In genomic region chr1:205438213-205439158, GRCh38 we compare ENCODE assay signal across 8 cellular contexts. TPM values are rescaled to one million over a fixed set of nuclear protein-coding genes. Genes with fewer than 3 reads are reported as not detected.
DNase-seq lines count a peak whose midpoint lies in the region; ATAC-seq and TF ChIP-seq lines count a peak whose summit lies in the region.

No MANE protein-coding gene starts in this region.

- intact Hi-C loops in heart right ventricle (cut with DNase I) (loop anchor here in 5 of 10 donors (5.0 to 10.0 kb wide), 4 partner anchors 41 to 84 kb away; partner anchors contain the start of gene KLHDC8A (in 1 of the 5)), sciatic nerve (cut with DNase I) (loop anchor here (10.0 kb wide), 1 partner anchor 86 kb away; no protein-coding TSS in a partner anchor)

- 41 to 42% methylated on average over 13 of the region's 13 CpGs for WGBS in heart right ventricle, 2 donors

- H3K27me3 ChIP-seq in DOHH2 (ENCODE audit: control insufficient read depth, low read length), result no peaks in the 10 kb centered on the region; the same call in 1 of the 2 replicates
- peaks cover 8% of the 10 kb centered on the region for H3K27me3 ChIP-seq in WERI-Rb-1 (ENCODE audit: insufficient read depth, low read depth, severe bottlenecking)
- H3K27me3 ChIP-seq in heart right ventricle, result peaks cover 0 to 7% (median 0%) of the 10 kb centered on the region in 7 donors

- TF ChIP-seq CTCF in DOHH2 (IDR thresholded peaks at IDR 0.05; ENCODE audit: low read depth, low read length, poor library complexity, severe bottlenecking) (peak; percentile 20), WERI-Rb-1 (IDR thresholded peaks at IDR 0.05; ENCODE audit: low read depth, low read length) (peak; percentile 89), heart right ventricle (IDR thresholded peaks at IDR 0.05) (peak; percentile 57 to 84 (median 76)), GM13976 (IDR thresholded peaks at IDR 0.05; ENCODE audit: borderline replicate concordance, control extremely low read depth, extremely low read depth, insufficient read depth, missing control alignments) (no peak)

- H3K36me3 ChIP-seq in DOHH2 (ENCODE audit: control insufficient read depth, low read length), result no peaks in the 10 kb centered on the region
- H3K36me3 ChIP-seq in WERI-Rb-1, result no peaks in the 10 kb centered on the region
- H3K36me3 ChIP-seq in heart right ventricle, result no peaks in the 10 kb centered on the region

- H3K9me3 ChIP-seq in DOHH2 (ENCODE audit: control insufficient read depth, insufficient read depth, low read length), result no peaks in the 10 kb centered on the region
- no peaks in the 10 kb centered on the region for H3K9me3 ChIP-seq in WERI-Rb-1 (ENCODE audit: severe bottlenecking)
- H3K9me3 ChIP-seq in heart right ventricle, result no peaks in the 10 kb centered on the region

- H4K20me1 ChIP-seq in DOHH2 (ENCODE audit: control insufficient read depth, insufficient read depth, low read depth, low read length), result no peaks in the 10 kb centered on the region

- no peaks in the 10 kb centered on the region for H3F3A ChIP-seq in DOHH2 (ENCODE audit: control insufficient read depth, insufficient read depth)

- H3K4me1 ChIP-seq in DOHH2 (ENCODE audit: control insufficient read depth, low read length) (peaks cover 74% of the 10 kb centered on the region), heart right ventricle (peaks cover 13 to 59% (median 51%) of the 10 kb centered on the region in 9 donors)

- DNase-seq in NCI-H1105 treated with DMSO at 0.1 percent for 48 hours (lab: John Stamatoyannopoulos, UW) (peak; percentile 84), WERI-Rb-1 (peak; percentile 89), heart right ventricle (peak; percentile 84 to 90), sciatic nerve (ENCODE audit: low spot score) (peak; percentile 86), NCI-H1930 (lab: John Stamatoyannopoulos, UW) (no peak), GM13976 (ENCODE audit: low spot score) (no peak), MV-4-11 (lab: John Stamatoyannopoulos, UW) (no peak)

- H3K4me3 ChIP-seq in DOHH2 (ENCODE audit: low read length) (no peak overlapping the region), WERI-Rb-1 (ENCODE audit: low read depth, low read length) (no peak overlapping the region), heart right ventricle (peak overlapping the region in 1 of 10 donors; percentile 15)

- H3K4me2 ChIP-seq in DOHH2 (ENCODE audit: low read length), result peak overlapping the region; percentile 69

- in situ Hi-C loops in GM13976 (cut with MboI; ENCODE audit: low sequenced_read_pairs, unreplicated experiment), result no loop called here

- H3K27ac ChIP-seq in DOHH2 (ENCODE audit: low read depth, low read length) (no peak overlapping the region), WERI-Rb-1 (no peak overlapping the region), heart right ventricle (peak overlapping the region in 8 of 10 donors; percentile 19 to 62 (median 39))

- H3K79me2 ChIP-seq in DOHH2 (ENCODE audit: control insufficient read depth, low read length), result no peaks in the 10 kb centered on the region

- ATAC-seq in heart right ventricle, result peak; percentile 71 to 93 (median 88)
- ATAC-seq in sciatic nerve, result peak; percentile 73

- no peaks in the 10 kb centered on the region for H3K9me2 ChIP-seq in DOHH2 (replicated peaks; ENCODE audit: control insufficient read depth, low read length)

RNA-seq across cellular contexts. Expression of gene LEMD1, which starts 16.6 kb away (rescaled TPM):
- total RNA-seq in heart right ventricle (not detected), sciatic nerve (not detected)
- not detected for polyA plus RNA-seq in heart right ventricle

RNA-seq across cellular contexts. Expression of gene BLACAT1, which starts 17.4 kb away (rescaled TPM):
- under 1 TPM in 1 of 10 donors, not detected in 9; 0.15 TPM for total RNA-seq in heart right ventricle
- polyA plus RNA-seq in heart right ventricle, result not detected
- 0.13 TPM for total RNA-seq in sciatic nerve

Comparison
In these comparisons a context has a peak if more than half of its experiments do, and no peak if none do; other contexts are left out.
1. H3K27ac ChIP-seq: peak in heart right ventricle (8 of 10); none in DOHH2 (single experiment) and WERI-Rb-1 (single experiment).
2. DNase-seq: peak in NCI-H1105 treated with DMSO at 0.1 percent for 48 hours (single experiment), WERI-Rb-1 (single experiment), heart right ventricle (2 of 2) and sciatic nerve (single experiment); none in NCI-H1930 (0 of 2), GM13976 (single experiment) and MV-4-11 (single experiment).